Comparison of ENCODE assay signal across 15 cellular contexts in genomic region chr1:22296701-22297591, GRCh38.
A peak's percentile ranks its signal among the peaks of the same experiment; 100 is the strongest.
DNase-seq lines count a peak whose midpoint lies in the region; ATAC-seq, FAIRE-seq and TF ChIP-seq lines count a peak whose summit lies in the region.
"Had no signal": no experiment of that assay in that cellular context is flagged by ENCODE, and none has a peak within 500 bp of the region (broad histone marks: within the 10 kb centered on the region; RNA-seq: fewer than 3 reads in every experiment).

No MANE protein-coding gene starts in this region.

- H3K27ac ChIP-seq in GM12878 (ENCODE audit: control insufficient read depth, insufficient read depth), result no peak overlapping the region
- H3K27ac ChIP-seq: brain microvascular endothelial cell, gastroesophageal sphincter had no signal

- CTCF ChIA-PET in BJ (lab: Yijun Ruan, JAX), result interaction anchor here (0.5 to 1.2 kb wide), 3 partner anchors 17 to 21 kb away, joined by 3 to 4 read pairs (median 3); no protein-coding TSS in a partner anchor
- CTCF ChIA-PET in GM12878 (lab: Yijun Ruan, JAX), result no interaction called here
- CTCF ChIA-PET in GM10248 (lab: Yijun Ruan, JAX), result interaction anchor here (1.1 to 2.3 kb wide), 3 partner anchors 12 to 33 kb away, joined by 4 to 8 read pairs (median 5); no protein-coding TSS in a partner anchor

- peaks cover 2% of the 10 kb centered on the region; the same call in 2 of the 3 replicates for H3K9me3 ChIP-seq in GM12878 (replicated peaks; ENCODE audit: control insufficient read depth, insufficient read depth, low read length)
- H3K9me3 ChIP-seq: MG63 had no signal

- H3K4me3 ChIP-seq in BJ (ENCODE audit: low read depth, low read length) (no peak overlapping the region), GM12878 (no peak overlapping the region)
- H3K4me3 ChIP-seq: gastroesophageal sphincter, MG63 had no signal

- H3K27me3 ChIP-seq in BJ (ENCODE audit: control insufficient read depth, insufficient read depth, low read length) (peaks cover 9% of the 10 kb centered on the region), GM12878 (replicated peaks in 1 of 2; ENCODE audit: control insufficient read depth in 2 of 2, insufficient read depth in 2 of 2, low read length in 1 of 2) (peaks cover 2 to 14% of the 10 kb centered on the region in 2 experiments; a peak in 3 of 4 replicates)

- TF ChIP-seq EP300 in GM12878 (IDR thresholded peaks at IDR 0.05; ENCODE audit: borderline replicate concordance in 1 of 2, control insufficient read depth in 1 of 2, low read depth in 2 of 2, low read length in 2 of 2), result no peak

- ATAC-seq in GM12878, result no peak
- no peak for ATAC-seq in HG03280 (IDR thresholded peaks at IDR 0.05; ENCODE audit: unreplicated experiment)
- no peak for ATAC-seq in effector memory CD8-positive, alpha-beta T cell (replicated peaks)
- no peak for ATAC-seq in left cardiac atrium
- ATAC-seq: gastroesophageal sphincter had no signal

- 17% methylated on average over 14 of the region's 14 CpGs for WGBS in GM12878 (ENCODE audit: insufficient coverage, insufficient replicate concordance, low lambda C conversion rate, missing lambda C conversion rate)

- no peak overlapping the region for H3K4me2 ChIP-seq in GM12878 (ENCODE audit: control insufficient read depth, insufficient read depth)

- H3K9me3 Mint-ChIP-seq in effector memory CD8-positive, alpha-beta T cell, result no peaks in the 10 kb centered on the region
- H3K9me3 Mint-ChIP-seq: activated naive CD4-positive, alpha-beta T cell treated with anti-CD3 and anti-CD28 coated beads for 36 hours had no signal

- DNase-seq in BJ (ENCODE audit: low read depth) (peak; percentile 1), GM20000 (ENCODE audit: low spot score) (peak; percentile 20), GM12878 (ENCODE audit: low read depth, low spot score) (no peak), left kidney (ENCODE audit: low read depth, low spot score) (peak; percentile 28), GM10248 (ENCODE audit: extremely low spot score) (no peak), left cardiac atrium (no peak)
- no peak for DNase-seq in effector memory CD8-positive, alpha-beta T cell
- DNase-seq: activated naive CD4-positive, alpha-beta T cell treated with anti-CD3 and anti-CD28 coated beads for 36 hours; AML-193; brain microvascular endothelial cell; MG63; nucleus accumbens; stimulated activated naive CD4-positive, alpha-beta T cell had no signal

- SMC1A ChIA-PET in GM12878 (lab: Charles Lee; ENCODE audit: uncharacterized antibody, unreplicated experiment), result no interaction called here

- H3K4me1 ChIP-seq in GM12878 (ENCODE audit: control insufficient read depth, insufficient read depth, low read length), result peaks cover 5% of the 10 kb centered on the region; the same call in 1 of the 2 replicates
- H3K4me1 ChIP-seq: gastroesophageal sphincter had no signal

- no peak for TF ChIP-seq POLR2A in GM12878 (IDR thresholded peaks at IDR 0.05; ENCODE audit: low read depth, low read length)

- no peak overlapping the region for H3K9ac ChIP-seq in GM12878 (ENCODE audit: control insufficient read depth, insufficient read depth, low read length)

- H3K36me3 Mint-ChIP-seq in effector memory CD8-positive, alpha-beta T cell (ENCODE audit: insufficient read depth), result no peaks in the 10 kb centered on the region

- RAD21 ChIA-PET in GM12878 (lab: Charles Lee; ENCODE audit: unreplicated experiment), result no interaction called here

- H4K20me1 ChIP-seq in GM12878 (ENCODE audit: control insufficient read depth, insufficient read depth), result no peaks in the 10 kb centered on the region

- H3K27ac Mint-ChIP-seq in effector memory CD8-positive, alpha-beta T cell, result no peak overlapping the region
- H3K27ac Mint-ChIP-seq: activated naive CD4-positive, alpha-beta T cell treated with anti-CD3 and anti-CD28 coated beads for 36 hours had no signal

- FAIRE-seq in GM12878 (lab: Jason Lieb, UNC), result no peak

- H3K4me3 Mint-ChIP-seq in effector memory CD8-positive, alpha-beta T cell, result no peak overlapping the region
- H3K4me3 Mint-ChIP-seq: activated naive CD4-positive, alpha-beta T cell treated with anti-CD3 and anti-CD28 coated beads for 36 hours had no signal

- H3K4me1 Mint-ChIP-seq in effector memory CD8-positive, alpha-beta T cell (ENCODE audit: low read depth in 2 of 2), result no peaks in the 10 kb centered on the region

- intact Hi-C loops in GM12878 (cut with micrococcal nuclease; ENCODE audit: unreplicated experiment) (no loop called here), left cardiac atrium (cut with DNase I) (no loop called here)

- H3K36me3 ChIP-seq in BJ (ENCODE audit: control insufficient read depth, insufficient read depth, low read length) (no peaks in the 10 kb centered on the region), GM12878 (ENCODE audit: control insufficient read depth in 2 of 2, insufficient read depth in 2 of 2, low read length in 1 of 2) (no peaks in the 10 kb centered on the region)
- H3K36me3 ChIP-seq: brain microvascular endothelial cell, gastroesophageal sphincter, MG63 had no signal

- H2AFZ ChIP-seq in GM12878 (ENCODE audit: control insufficient read depth, low read depth, low read length), result no peak overlapping the region

- peaks cover 59 to 91% of the 10 kb centered on the region in 2 donors for H3K27me3 Mint-ChIP-seq in effector memory CD8-positive, alpha-beta T cell

- H3K79me2 ChIP-seq in GM12878 (ENCODE audit: control insufficient read depth, insufficient read depth, low read length), result no peaks in the 10 kb centered on the region

- in situ Hi-C loops in GM12878 (cut with MboI), result no loop called here

- no TSS peak for BruUV-seq in GM12878 (replicated peaks; lab: Mats Ljungman, UMichigan)

- POLR2A ChIA-PET in BJ (lab: Charles Lee), result no interaction called here
- POLR2A ChIA-PET in GM12878 (lab: Charles Lee), result no interaction called here
- POLR2A ChIA-PET in GM10248 (lab: Yijun Ruan, JAX), result no interaction called here

- TF ChIP-seq RAD21 in GM12878 (IDR thresholded peaks at IDR 0.05; ENCODE audit: insufficient read depth, low read depth, low read length), result no peak

- TF ChIP-seq CTCF in BJ (IDR thresholded peaks at IDR 0.05; ENCODE audit: insufficient read depth, low read depth, low read length) (peak; percentile 5; the same call in 1 of the 2 replicates), GM20000 (IDR thresholded peaks at IDR 0.05; ENCODE audit: extremely low read depth, missing control alignments) (no peak), GM12878 (IDR thresholded peaks at IDR 0.05 in 2 of 3, conservative IDR thresholded peaks at IDR 0.05 in 1 of 3; ENCODE audit: control insufficient read depth in 2 of 3, extremely low read depth in 1 of 3, insufficient read depth in 1 of 3, low read depth in 3 of 3, low read length in 3 of 3) (no peak), GM10248 (IDR thresholded peaks at IDR 0.05; ENCODE audit: control extremely low read depth, extremely low read depth, low read depth, missing control alignments) (no peak)

TF ChIP-seq in GM12878, 131 proteins besides CTCF, POLR2A, EP300 and RAD21:
- TF ChIP-seq RUNX3 (IDR thresholded peaks at IDR 0.05; ENCODE audit: low read length) (peak; percentile 58), PKNOX1 (IDR thresholded peaks at IDR 0.05) (no peak), NBN (IDR thresholded peaks at IDR 0.05) (no peak), ZNF207 (IDR thresholded peaks at IDR 0.05; ENCODE audit: borderline replicate concordance) (no peak)

Comparison
In these comparisons a context has a peak if more than half of its experiments do, and no peak if none do; other contexts are left out.
1. DNase-seq: peak in BJ (single experiment), GM20000 (single experiment) and left kidney (single experiment); none in GM12878 (single experiment), effector memory CD8-positive, alpha-beta T cell (0 of 3), GM10248 (single experiment) and left cardiac atrium (single experiment).